ENCODE assay signal across 16 cellular contexts in the genomic region with DNA sequence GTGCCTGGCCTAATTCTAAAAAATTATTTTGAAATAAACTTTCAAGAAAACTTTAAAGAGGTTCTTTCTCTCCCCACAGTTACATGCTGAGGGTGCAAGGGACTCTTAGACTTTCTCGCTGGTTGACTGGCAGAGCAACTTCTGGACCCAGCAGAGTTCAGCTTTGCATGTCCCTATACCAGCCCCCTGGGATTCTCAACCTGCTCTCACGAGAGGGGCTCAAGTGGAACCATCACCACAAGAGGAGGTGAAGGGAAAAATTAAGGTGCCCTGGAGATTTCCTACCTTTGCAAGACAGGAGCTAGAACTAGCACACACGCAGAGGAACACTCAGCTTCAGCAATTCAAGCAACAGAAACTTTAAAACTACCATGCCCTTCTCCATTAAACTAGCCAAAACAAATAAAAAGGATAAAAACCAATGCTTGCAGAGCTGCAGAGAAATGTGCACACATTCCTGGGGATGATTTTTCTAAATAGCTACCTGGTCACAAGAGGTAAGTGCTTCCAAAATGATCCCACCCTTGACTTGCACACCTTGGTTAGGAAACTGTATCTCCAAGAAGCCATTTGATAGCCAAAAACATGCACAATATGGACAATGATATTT. TPM values are rescaled to one million over a fixed set of nuclear protein-coding genes. Genes with fewer than 3 reads are reported as not detected.
DNase-seq lines count a peak whose midpoint lies in the region; ATAC-seq and TF ChIP-seq lines count a peak whose summit lies in the region.
"Had no signal": no experiment of that assay in that cellular context is flagged by ENCODE, and none has a peak within 500 bp of the region (broad histone marks: within the 10 kb centered on the region; RNA-seq: fewer than 3 reads in every experiment).

No MANE protein-coding gene starts in this region.

- peaks cover 30% of the 10 kb centered on the region for H3K36me3 ChIP-seq in OCI-LY1 (ENCODE audit: insufficient read depth, low read length)
- no peaks in the 10 kb centered on the region for H3K36me3 ChIP-seq in body of pancreas (replicated peaks in 1 of 2; ENCODE audit: insufficient read depth in 1 of 2, low read depth in 2 of 2)
- H3K36me3 ChIP-seq: brain microvascular endothelial cell had no signal

- DNase-seq in T-helper 2 cell treated with Interferon-gamma antibody and Interleukin-4, amounts not matched to agents 5 μg/mL and 100 μg/mL, for 36 hours (ENCODE audit: low spot score) = no peak
- DNase-seq in T-helper 2 cell (no peak), germinal center (ENCODE audit: low spot score) (peak; percentile 56), left colon (no peak), NCI-H446 treated with DMSO at 0.1 percent for 48 hours (lab: John Stamatoyannopoulos, UW) (no peak), body of pancreas (no peak)
- DNase-seq: 8988T; activated naive CD4-positive, alpha-beta T cell treated with anti-CD3 and anti-CD28 coated beads, Interleukin-2, amount 50 U/mL, for 16 hours; brain microvascular endothelial cell; C1 segment of cervical spinal cord; NCI-H187 treated with DMSO at 0.1 percent for 48 hours; Right ventricle myocardium superior had no signal

- TF ChIP-seq CTCF in OCI-LY1 (IDR thresholded peaks at IDR 0.05; ENCODE audit: low read length) (no peak), body of pancreas (IDR thresholded peaks at IDR 0.05) (no peak)

- H3K4me2 ChIP-seq in OCI-LY1 (ENCODE audit: low read length) = peak overlapping the region; percentile 88
- H3K4me2 ChIP-seq: smooth muscle cell had no signal

- H3K9me3 ChIP-seq in OCI-LY1 (ENCODE audit: low read length) = no peaks in the 10 kb centered on the region
- no peaks in the 10 kb centered on the region for H3K9me3 ChIP-seq in body of pancreas

- H3K27ac Mint-ChIP-seq in T-helper 2 cell treated with Interferon-gamma antibody and Interleukin-4, amounts not matched to agents 5 μg/mL and 100 μg/mL, for 36 hours = no peak overlapping the region
- peak overlapping the region; percentile 81 for H3K27ac Mint-ChIP-seq in stimulated activated memory B cell treated with anti-CD40 and anti-IgM and Interleukin-4, amounts not matched to agents 10 μg/mL and 1 μg/mL and 100 μg/mL, for 72 hours

- peaks cover 51% of the 10 kb centered on the region for H3K4me1 ChIP-seq in OCI-LY1 (ENCODE audit: insufficient read depth, low read length, severe bottlenecking)
- peaks cover 13% of the 10 kb centered on the region for H3K4me1 ChIP-seq in body of pancreas

- H3K36me3 Mint-ChIP-seq in T-helper 2 cell treated with Interferon-gamma antibody and Interleukin-4, amounts not matched to agents 5 μg/mL and 100 μg/mL, for 36 hours (ENCODE audit: low read depth) = peaks cover 24% of the 10 kb centered on the region
- H3K36me3 Mint-ChIP-seq in stimulated activated memory B cell treated with anti-CD40 and anti-IgM and Interleukin-4, amounts not matched to agents 10 μg/mL and 1 μg/mL and 100 μg/mL, for 72 hours = peaks cover 60% of the 10 kb centered on the region

- H3K4me1 Mint-ChIP-seq in T-helper 2 cell treated with Interferon-gamma antibody and Interleukin-4, amounts not matched to agents 5 μg/mL and 100 μg/mL, for 36 hours (ENCODE audit: low read depth) = peaks cover 31% of the 10 kb centered on the region
- H3K4me1 Mint-ChIP-seq in stimulated activated memory B cell treated with anti-CD40 and anti-IgM and Interleukin-4, amounts not matched to agents 10 μg/mL and 1 μg/mL and 100 μg/mL, for 72 hours = peaks cover 69% of the 10 kb centered on the region

- ATAC-seq in stimulated activated memory B cell treated with anti-CD40 and anti-IgM and Interleukin-4, amounts not matched to agents 10 μg/mL and 1 μg/mL and 100 μg/mL, for 72 hours = no peak
- ATAC-seq in left colon (no peak), body of pancreas (no peak)

- intact Hi-C loops in left colon (cut with DNase I, micrococcal nuclease) = no loop called here
- intact Hi-C loops in body of pancreas (cut with DNase I) = no loop called here

- H3K79me2 ChIP-seq in OCI-LY1 (ENCODE audit: insufficient read depth, low read length) = no peaks in the 10 kb centered on the region

- peaks cover 4% of the 10 kb centered on the region for H3K27me3 Mint-ChIP-seq in T-helper 2 cell treated with Interferon-gamma antibody and Interleukin-4, amounts not matched to agents 5 μg/mL and 100 μg/mL, for 36 hours (ENCODE audit: low read depth)
- H3K27me3 Mint-ChIP-seq in stimulated activated memory B cell treated with anti-CD40 and anti-IgM and Interleukin-4, amounts not matched to agents 10 μg/mL and 1 μg/mL and 100 μg/mL, for 72 hours = no peaks in the 10 kb centered on the region

- H3K9ac ChIP-seq in OCI-LY1 (ENCODE audit: low read length) = peak overlapping the region; percentile 81; the same call in 1 of the 2 replicates

- no peaks in the 10 kb centered on the region for H3K27me3 ChIP-seq in OCI-LY1 (ENCODE audit: insufficient read depth, low read length)
- peaks cover 0 to 6% of the 10 kb centered on the region in 2 donors for H3K27me3 ChIP-seq in body of pancreas
- H3K27me3 ChIP-seq: brain microvascular endothelial cell, tibial nerve had no signal

- no peak for TF ChIP-seq POLR2A in body of pancreas (IDR thresholded peaks at IDR 0.05)

- peak overlapping the region; percentile 49 for H3K27ac ChIP-seq in OCI-LY1 (ENCODE audit: low read depth, low read length, poor library complexity, severe bottlenecking)
- H3K27ac ChIP-seq in body of pancreas = no peak overlapping the region
- H3K27ac ChIP-seq: brain microvascular endothelial cell, tibial nerve had no signal

- 78 to 84% methylated on average over 3 of the region's 3 CpGs for WGBS in body of pancreas, 2 donors

- no peaks in the 10 kb centered on the region for H3F3A ChIP-seq in OCI-LY1 (ENCODE audit: insufficient read depth, low read length)

- H3K4me3 Mint-ChIP-seq in T-helper 2 cell treated with Interferon-gamma antibody and Interleukin-4, amounts not matched to agents 5 μg/mL and 100 μg/mL, for 36 hours = peak overlapping the region; percentile 82
- H3K4me3 Mint-ChIP-seq in stimulated activated memory B cell treated with anti-CD40 and anti-IgM and Interleukin-4, amounts not matched to agents 10 μg/mL and 1 μg/mL and 100 μg/mL, for 72 hours = peak overlapping the region; percentile 94

- H3K4me3 ChIP-seq in OCI-LY1 (ENCODE audit: low read depth, low read length, poor library complexity, severe bottlenecking) (peak overlapping the region; percentile 71), body of pancreas (no peak overlapping the region)
- H3K4me3 ChIP-seq: smooth muscle cell, tibial nerve had no signal

- no peaks in the 10 kb centered on the region for H3K9me3 Mint-ChIP-seq in T-helper 2 cell treated with Interferon-gamma antibody and Interleukin-4, amounts not matched to agents 5 μg/mL and 100 μg/mL, for 36 hours
- H3K9me3 Mint-ChIP-seq in stimulated activated memory B cell treated with anti-CD40 and anti-IgM and Interleukin-4, amounts not matched to agents 10 μg/mL and 1 μg/mL and 100 μg/mL, for 72 hours = no peaks in the 10 kb centered on the region

- H4K20me1 ChIP-seq in OCI-LY1 (ENCODE audit: insufficient read depth, low read length) = no peaks in the 10 kb centered on the region

- H2AFZ ChIP-seq in OCI-LY1 (ENCODE audit: low read length) = no peak overlapping the region

- H3K9me2 ChIP-seq in OCI-LY1 (ENCODE audit: low read depth, low read length) = no peaks in the 10 kb centered on the region

RNA-seq across cellular contexts. Expression of a gene that starts 2.5 kb away (rescaled TPM):
- total RNA-seq in left colon (1 to 10 TPM; 1.4 to 3.0 TPM), body of pancreas (1 to 10 TPM in 1 of 2 donors, under 1 TPM in 1; 0.66 to 1.3 TPM)

RNA-seq across cellular contexts. Expression of a gene that starts 56.3 kb away (rescaled TPM):
- total RNA-seq in left colon (100 to 1,000 TPM; 165 to 178 TPM), body of pancreas (10 to 100 TPM; 40.2 to 83.0 TPM)
